In genomic region chr3:48572517-48572916, GRCh38 we compare ENCODE assay signal across 25 cellular contexts. TPM values are rescaled to one million over a fixed set of nuclear protein-coding genes. Genes with fewer than 3 reads are reported as not detected.
A peak's percentile ranks its signal among the peaks of the same experiment; 100 is the strongest.
DNase-seq lines count a peak whose midpoint lies in the region; ATAC-seq and TF ChIP-seq lines count a peak whose summit lies in the region.
"Had no signal": no experiment of that assay in that cellular context is flagged by ENCODE, and none has a peak within 500 bp of the region (broad histone marks: within the 10 kb centered on the region; RNA-seq: fewer than 3 reads in every experiment).

No MANE protein-coding gene starts in this region.

- H3K27me3 Mint-ChIP-seq in MCF 10A (ENCODE audit: insufficient read depth, unreplicated experiment): no peaks in the 10 kb centered on the region
- H3K27me3 Mint-ChIP-seq: CD4-positive, alpha-beta T cell had no signal

- intact Hi-C loops in mammary epithelial cell (cut with micrococcal nuclease): no loop called here
- intact Hi-C loops in MCF 10A (cut with micrococcal nuclease): no loop called here

- no peak for ATAC-seq in stimulated activated effector memory CD8-positive, alpha-beta T cell treated with anti-CD3 and anti-CD28 coated beads, Interleukin-12 subunit alpha, Interleukin-12 subunit beta, amount 100 ng/mL, for 72 hours
- ATAC-seq in GM21447 (IDR thresholded peaks at IDR 0.05; ENCODE audit: unreplicated experiment): no peak
- ATAC-seq: A549, GM12878, GM23338, HCT116 had no signal

- H4K20me1 ChIP-seq in mammary epithelial cell (ENCODE audit: insufficient read depth, low read length): no peaks in the 10 kb centered on the region
- H4K20me1 ChIP-seq: BLaER1 treated with 17β-estradiol and CSF1 and Interleukin-3, amounts not matched to agents 10 nM and 100 nM had no signal

- H3K27ac Mint-ChIP-seq in MCF 10A (ENCODE audit: low read depth, unreplicated experiment): no peak overlapping the region
- peak overlapping the region; percentile 43 for H3K27ac Mint-ChIP-seq in stimulated activated effector memory CD8-positive, alpha-beta T cell treated with anti-CD3 and anti-CD28 coated beads, Interleukin-12 subunit alpha, Interleukin-12 subunit beta, amount 100 ng/mL, for 72 hours
- H3K27ac Mint-ChIP-seq: CD4-positive, alpha-beta T cell; CD8-positive, alpha-beta memory T cell; GM23338; H9 had no signal

- no peaks in the 10 kb centered on the region for H3K9me3 Mint-ChIP-seq in MCF 10A (ENCODE audit: unreplicated experiment)
- H3K9me3 Mint-ChIP-seq in stimulated activated effector memory CD8-positive, alpha-beta T cell treated with anti-CD3 and anti-CD28 coated beads, Interleukin-12 subunit alpha, Interleukin-12 subunit beta, amount 100 ng/mL, for 72 hours: no peaks in the 10 kb centered on the region
- H3K9me3 Mint-ChIP-seq: CD14-positive monocyte; CD4-positive, alpha-beta T cell; CD8-positive, alpha-beta memory T cell; GM23338; H9; HFFc6 had no signal

- H3K27me3 ChIP-seq in mammary epithelial cell (ENCODE audit: insufficient read depth, low read length): no peaks in the 10 kb centered on the region
- H3K27me3 ChIP-seq: BE2C; BLaER1 treated with 17β-estradiol and CSF1 and Interleukin-3, amounts not matched to agents 10 nM and 100 nM had no signal

- no peak overlapping the region for H3K4me2 ChIP-seq in mammary epithelial cell (ENCODE audit: insufficient read depth, low read depth, low read length)
- H3K4me2 ChIP-seq: A549, GM23338 had no signal

- H3K4me3 Mint-ChIP-seq in MCF 10A (ENCODE audit: unreplicated experiment): no peak overlapping the region
- H3K4me3 Mint-ChIP-seq in stimulated activated effector memory CD8-positive, alpha-beta T cell treated with anti-CD3 and anti-CD28 coated beads, Interleukin-12 subunit alpha, Interleukin-12 subunit beta, amount 100 ng/mL, for 72 hours: no peak overlapping the region
- H3K4me3 Mint-ChIP-seq: CD14-positive monocyte; CD4-positive, alpha-beta T cell; CD8-positive, alpha-beta memory T cell; GM23338; H9; HFFc6 had no signal

- TF ChIP-seq CTCF in mammary epithelial cell (conservative IDR thresholded peaks at IDR 0.05 in 1 of 2, IDR thresholded peaks at IDR 0.05 in 1 of 2; ENCODE audit: extremely low read depth in 1 of 2, insufficient read depth in 1 of 2, low read depth in 1 of 2, low read length in 2 of 2) (no peak), MCF 10A (IDR thresholded peaks at IDR 0.05; ENCODE audit: unreplicated experiment) (no peak), RWPE1 (conservative IDR thresholded peaks at IDR 0.05; ENCODE audit: low read depth) (no peak)

- WGBS in mammary epithelial cell (ENCODE audit: low coverage, missing lambda C conversion rate): 94% methylated on average over 3 of the region's 7 CpGs

- DNase-seq in mammary epithelial cell (no peak), MCF 10A (ENCODE audit: unreplicated experiment) (no peak), RWPE1 (ENCODE audit: low spot score) (no peak), SIG-M5 treated with dmso at 0.1 percent for 504 hours (lab: John Stamatoyannopoulos, UW; ENCODE audit: unreplicated experiment) (no peak)
- DNase-seq in stimulated activated effector memory CD8-positive, alpha-beta T cell treated with anti-CD3 and anti-CD28 coated beads, Interleukin-12 subunit alpha, Interleukin-12 subunit beta, amount 100 ng/mL, for 72 hours (ENCODE audit: low spot score in 2 of 2): no peak
- DNase-seq: 8988T; ACHN; AML-193; BE2C; CD4-positive, alpha-beta T cell; CD8-positive, alpha-beta memory T cell; DMS 273 treated with DMSO at 0.1 percent for 48 hours; DMS79; EL; GDM1; H9; HFFc6 had no signal

- H3K79me2 ChIP-seq in mammary epithelial cell (ENCODE audit: insufficient read depth, low read length): peaks cover 18% of the 10 kb centered on the region

- H3K36me3 Mint-ChIP-seq in MCF 10A (ENCODE audit: insufficient read depth, unreplicated experiment): peaks cover 30% of the 10 kb centered on the region
- H3K36me3 Mint-ChIP-seq in stimulated activated effector memory CD8-positive, alpha-beta T cell treated with anti-CD3 and anti-CD28 coated beads, Interleukin-12 subunit alpha, Interleukin-12 subunit beta, amount 100 ng/mL, for 72 hours: no peaks in the 10 kb centered on the region
- H3K36me3 Mint-ChIP-seq: CD14-positive monocyte; CD8-positive, alpha-beta memory T cell had no signal

- dilution Hi-C loops in mammary epithelial cell (cut with HindIII; ENCODE audit: low sequenced_read_pairs): no loop called here

- BruUV-seq in mammary epithelial cell (replicated peaks; lab: Mats Ljungman, UMichigan): TSS peak; percentile 2
- BruUV-seq in MCF 10A (replicated peaks; lab: Mats Ljungman, UMichigan): no TSS peak

- peaks cover 4% of the 10 kb centered on the region for H3K4me1 ChIP-seq in mammary epithelial cell (ENCODE audit: insufficient read depth, low read length)
- H3K4me1 ChIP-seq: BE2C had no signal

- no peaks in the 10 kb centered on the region for H3K9me3 ChIP-seq in mammary epithelial cell (replicated peaks; ENCODE audit: insufficient read depth, low read length)
- H3K9me3 ChIP-seq: A549; BE2C; BLaER1 treated with 17β-estradiol and CSF1 and Interleukin-3, amounts not matched to agents 10 nM and 100 nM had no signal

- in situ Hi-C loops in mammary epithelial cell (cut with MboI; ENCODE audit: low sequenced_read_pairs in 2 of 2): loop anchor here in 1 of 2 donors (25.0 kb wide), 1 partner anchor 310 kb away; no protein-coding TSS in a partner anchor

- POLR2A ChIA-PET in MCF 10A (lab: Yijun Ruan, JAX): no interaction called here
- POLR2A ChIA-PET in RWPE1 (lab: Yijun Ruan, JAX; ENCODE audit: low non-redundant PET): no interaction called here

- no peaks in the 10 kb centered on the region for H3K4me1 Mint-ChIP-seq in MCF 10A (ENCODE audit: insufficient read depth, unreplicated experiment)
- H3K4me1 Mint-ChIP-seq in stimulated activated effector memory CD8-positive, alpha-beta T cell treated with anti-CD3 and anti-CD28 coated beads, Interleukin-12 subunit alpha, Interleukin-12 subunit beta, amount 100 ng/mL, for 72 hours: peaks cover 6% of the 10 kb centered on the region
- H3K4me1 Mint-ChIP-seq: CD14-positive monocyte; CD8-positive, alpha-beta memory T cell; GM23338; H9 had no signal

- H3K27ac ChIP-seq in mammary epithelial cell (ENCODE audit: insufficient read depth, low read depth, low read length) (no peak overlapping the region), RWPE1 (peak overlapping the region; percentile 100)
- H3K27ac ChIP-seq: BLaER1 treated with 17β-estradiol and CSF1 and Interleukin-3, amounts not matched to agents 10 nM and 100 nM had no signal

- no peak overlapping the region for H2AFZ ChIP-seq in mammary epithelial cell (ENCODE audit: low read depth, low read length)
- H2AFZ ChIP-seq: GM23338 had no signal

- CTCF ChIA-PET in mammary epithelial cell (lab: Charles Lee; ENCODE audit: low non-redundant PET): no interaction called here
- CTCF ChIA-PET in MCF 10A (lab: Yijun Ruan, JAX): interaction anchor here (0.9 to 1.0 kb wide), 3 partner anchors 13 to 40 kb away, joined by 3 to 5 read pairs (median 4); no protein-coding TSS in a partner anchor
- CTCF ChIA-PET in RWPE1 (lab: Yijun Ruan, JAX): no interaction called here

- no peak overlapping the region for H3K4me3 ChIP-seq in mammary epithelial cell (replicated peaks in 1 of 3; ENCODE audit: insufficient read depth in 1 of 3, low read depth in 2 of 3, low read length in 3 of 3)
- H3K4me3 ChIP-seq: A549; BLaER1 treated with 17β-estradiol and CSF1 and Interleukin-3, amounts not matched to agents 10 nM and 100 nM; GM12878; GM23338 had no signal

- H3K9ac ChIP-seq in mammary epithelial cell (ENCODE audit: insufficient read depth, low read length): no peak overlapping the region
- H3K9ac ChIP-seq: BLaER1 treated with 17β-estradiol and CSF1 and Interleukin-3, amounts not matched to agents 10 nM and 100 nM had no signal

- H3K36me3 ChIP-seq in mammary epithelial cell (ENCODE audit: insufficient read depth, low read length): peaks cover 60% of the 10 kb centered on the region
- H3K36me3 ChIP-seq: BE2C; BLaER1 treated with 17β-estradiol and CSF1 and Interleukin-3, amounts not matched to agents 10 nM and 100 nM had no signal

RNA-seq across cellular contexts. Expression of gene UCN2, which starts 8.9 kb away (rescaled TPM):
- 10 to 100 TPM in 1 of 2 donors, 1 to 10 TPM in 1; 6.8 to 28.3 TPM for total RNA-seq in mammary epithelial cell
- polyA plus RNA-seq in mammary epithelial cell: 9.9 TPM
- 8.2 TPM for polyA minus RNA-seq in mammary epithelial cell
- 1.5 and 3.8 TPM in 2 replicates for total RNA-seq in MCF 10A (2022)
- total RNA-seq: CD4-positive, alpha-beta T cell; CD8-positive, alpha-beta memory T cell; GM12878 had no signal
- polyA plus RNA-seq: CD14-positive monocyte; CD8-positive, alpha-beta memory T cell; GM23338 had no signal

RNA-seq across cellular contexts. Expression of gene PFKFB4, which starts 15.9 kb away (rescaled TPM):
- 10 to 100 TPM; 14.7 to 45.3 TPM for total RNA-seq in mammary epithelial cell
- 26.2 TPM for polyA plus RNA-seq in mammary epithelial cell
- 36.7 TPM for polyA minus RNA-seq in mammary epithelial cell
- 3.4 and 4.6 TPM in 2 replicates for total RNA-seq in MCF 10A (2022)

RNA-seq across cellular contexts. Expression of gene COL7A1, which starts 22.6 kb away (rescaled TPM):
- total RNA-seq in mammary epithelial cell: 100 to 1,000 TPM; 130 to 425 TPM
- polyA plus RNA-seq in mammary epithelial cell: 106 TPM
- 239 TPM for polyA minus RNA-seq in mammary epithelial cell
- 44.2 and 60.5 TPM in 2 replicates for total RNA-seq in MCF 10A (2022)
- polyA plus RNA-seq: CD8-positive, alpha-beta memory T cell had no signal

RNA-seq across cellular contexts. Expression of gene UQCRC1, which starts 36.9 kb away (rescaled TPM):
- total RNA-seq in mammary epithelial cell: 100 to 1,000 TPM; 321 to 490 TPM
- 654 TPM for polyA plus RNA-seq in mammary epithelial cell
- 928 TPM for polyA minus RNA-seq in mammary epithelial cell
- total RNA-seq in MCF 10A (2022): 383 and 413 TPM in 2 replicates

RNA-seq across cellular contexts. Expression of gene TMEM89, which starts 49.1 kb away (rescaled TPM):
- total RNA-seq in mammary epithelial cell (under 1 TPM in 1 of 2 donors, not detected in 1; 0.82 TPM), MCF 10A (2022) (not detected in 2 replicates)
- not detected for polyA plus RNA-seq in mammary epithelial cell
- not detected for polyA minus RNA-seq in mammary epithelial cell
- total RNA-seq: CD4-positive, alpha-beta T cell; CD8-positive, alpha-beta memory T cell; GM12878; GM23338; H4 had no signal
- polyA plus RNA-seq: A549; CD14-positive monocyte; CD8-positive, alpha-beta memory T cell; GM12878; GM23338 had no signal
